1 cellular context compared by ENCODE assay signal in the genomic region with DNA sequence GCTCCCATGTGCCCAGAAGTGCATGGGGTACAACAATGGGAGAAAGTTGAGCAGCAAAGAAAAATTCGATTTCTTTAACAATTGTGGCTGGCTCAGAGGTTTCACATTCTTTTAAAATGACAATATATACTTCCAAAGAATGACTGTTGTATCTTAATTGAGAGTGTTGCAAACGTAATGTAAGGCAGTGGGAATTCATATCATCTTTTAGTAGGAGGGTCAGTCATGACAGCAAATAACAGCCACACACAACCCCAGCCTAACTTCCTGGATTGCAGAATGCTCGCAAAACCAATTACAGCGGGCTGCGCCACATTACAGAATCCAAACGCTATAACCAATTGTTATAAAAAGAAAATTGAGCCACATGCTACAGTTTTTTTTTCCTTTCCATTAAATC.
TF ChIP-seq lines count a peak whose summit lies in the region.

No MANE protein-coding gene starts in this region.

TF ChIP-seq in GM23338, 12 proteins besides CTCF, POLR2A, EP300 and RAD21 (continued from another document):
- no peak for TF ChIP-seq ZNF462 (CRISPR knock-in tag; IDR thresholded peaks at IDR 0.05)
- TF ChIP-seq REST (IDR thresholded peaks at IDR 0.05; ENCODE audit: unreplicated experiment), result no peak
- no peak for TF ChIP-seq ZNF114 (CRISPR knock-in tag; IDR thresholded peaks at IDR 0.05)
TF ChIP-seq in GM23338: peak in this region for 0.
